ENCODE assay signal across 30 cellular contexts in genomic region chr21:16055012-16055411, GRCh38.
"Had no signal": no experiment of that assay in that cellular context is flagged by ENCODE, and none has a peak within 500 bp of the region (broad histone marks: within the 10 kb centered on the region; RNA-seq: fewer than 3 reads in every experiment).

No MANE protein-coding gene starts in this region.

- DNase-seq: activated CD4-positive, alpha-beta T cell treated with anti-CD3 and anti-CD28 coated beads for 4 hours; activated CD4-positive, alpha-beta T cell treated with anti-CD3 and anti-CD28 coated beads, Interleukin-2, amount 50 U/mL, for 4 hours; activated naive CD4-positive, alpha-beta T cell treated with Interleukin-2 at 50 U/mL for 16 hours; activated naive CD8-positive, alpha-beta T cell treated with anti-CD3 and anti-CD28 coated beads for 36 hours; activated T-cell treated with anti-CD3 and anti-CD28 coated beads for 4 hours; activated T-cell treated with anti-CD3 and anti-CD28 coated beads, Interleukin-2, amount 50 U/mL, for 72 hours; adrenal gland; aorta; body of pancreas; cerebellar nuclear complex; colonic mucosa; effector CD8-positive, alpha-beta T cell; gastrocnemius medialis; glutamatergic neuron; islet precursor cell; left ventricle myocardium superior; naive B cell; nucleus accumbens; pancreas; psoas muscle; stimulated activated CD4-positive, alpha-beta T cell treated with anti-CD3 and anti-CD28 coated beads, Interleukin-15, amount 100 ng/mL, for 24 hours; stimulated activated CD4-positive, alpha-beta T cell treated with anti-CD3 and anti-CD28 coated beads, Interleukin-2, amount 100 ng/mL, for 24 hours; stimulated activated naive CD4-positive, alpha-beta T cell; T-helper 9 cell had no signal

- H3K4me3 Mint-ChIP-seq: activated naive CD8-positive, alpha-beta T cell treated with anti-CD3 and anti-CD28 coated beads for 36 hours; activated T-cell treated with anti-CD3 and anti-CD28 coated beads, Interleukin-2, amount 50 U/mL, for 72 hours; mesothelial cell of epicardium; naive B cell had no signal

- ATAC-seq: activated T-cell treated with anti-CD3 and anti-CD28 coated beads, Interleukin-2, amount 50 U/mL, for 72 hours; body of pancreas; gastrocnemius medialis; left ventricle myocardium superior; pancreas; psoas muscle had no signal

- H3K27ac ChIP-seq: adrenal gland, body of pancreas, colonic mucosa, epithelial cell of prostate, gastrocnemius medialis, pancreas, psoas muscle, right atrium auricular region, suprapubic skin, tibial nerve, VCaP had no signal

- H3K36me3 Mint-ChIP-seq: activated naive CD8-positive, alpha-beta T cell treated with anti-CD3 and anti-CD28 coated beads for 36 hours; naive B cell had no signal

- H3K36me3 ChIP-seq: adrenal gland, colonic mucosa, gastrocnemius medialis, pancreas, right atrium auricular region, suprapubic skin, tibial nerve had no signal

- H3K9me3 ChIP-seq: adrenal gland, body of pancreas, colonic mucosa, gastrocnemius medialis, pancreas, psoas muscle, right atrium auricular region, suprapubic skin, tibial nerve had no signal

- H3K27me3 ChIP-seq: adrenal gland, body of pancreas, colonic mucosa, gastrocnemius medialis, pancreas, right atrium auricular region, suprapubic skin, tibial nerve had no signal

- H3K27me3 Mint-ChIP-seq: activated naive CD8-positive, alpha-beta T cell treated with anti-CD3 and anti-CD28 coated beads for 36 hours; naive B cell had no signal

- H3K4me1 Mint-ChIP-seq: activated naive CD8-positive, alpha-beta T cell treated with anti-CD3 and anti-CD28 coated beads for 36 hours; naive B cell had no signal

- H3K4me3 ChIP-seq: adrenal gland, body of pancreas, colonic mucosa, gastrocnemius medialis, pancreas, psoas muscle, right atrium auricular region, suprapubic skin, tibial nerve had no signal

- H3K4me1 ChIP-seq: adrenal gland, body of pancreas, colonic mucosa, gastrocnemius medialis, pancreas, psoas muscle, right atrium auricular region, suprapubic skin, tibial nerve had no signal

- H3K9me3 Mint-ChIP-seq: activated naive CD8-positive, alpha-beta T cell treated with anti-CD3 and anti-CD28 coated beads for 36 hours; activated T-cell treated with anti-CD3 and anti-CD28 coated beads, Interleukin-2, amount 50 U/mL, for 72 hours had no signal

- H3K27ac Mint-ChIP-seq: activated naive CD8-positive, alpha-beta T cell treated with anti-CD3 and anti-CD28 coated beads for 36 hours; activated T-cell treated with anti-CD3 and anti-CD28 coated beads, Interleukin-2, amount 50 U/mL, for 72 hours; mesothelial cell of epicardium; naive B cell had no signal
